In genomic region chr11:47384498-47384897, GRCh38 we compare ENCODE assay signal across 21 cellular contexts. TPM values are rescaled to one million over a fixed set of nuclear protein-coding genes. Genes with fewer than 3 reads are reported as not detected.
DNase-seq lines count a peak whose midpoint lies in the region; ATAC-seq and TF ChIP-seq lines count a peak whose summit lies in the region.
"Had no signal": no experiment of that assay in that cellular context is flagged by ENCODE, and none has a peak within 500 bp of the region (broad histone marks: within the 10 kb centered on the region; RNA-seq: fewer than 3 reads in every experiment).

No MANE protein-coding gene starts in this region.

- H3K27me3 ChIP-seq in SK-N-SH (ENCODE audit: insufficient read depth), result no peaks in the 10 kb centered on the region
- H3K27me3 ChIP-seq: BLaER1 treated with 17β-estradiol and CSF1 and Interleukin-3, amounts not matched to agents 10 nM and 100 nM had no signal

- DNase-seq in SK-N-SH (no peak), posterior vena cava (ENCODE audit: low spot score) (peak; percentile 3), NCI-H2227 (lab: John Stamatoyannopoulos, UW; ENCODE audit: unreplicated experiment) (no peak), RKO (ENCODE audit: low spot score) (no peak)
- DNase-seq: AML-193; Caco-2; Calu3; CD4-positive, alpha-beta T cell; CD8-positive, alpha-beta T cell; DMS79 treated with DMSO at 0.1 percent for 48 hours; GF-D8 had no signal

- no peak overlapping the region for H3K27ac ChIP-seq in SK-N-SH (ENCODE audit: low read depth in 2 of 2, low read length in 1 of 2)
- H3K27ac ChIP-seq: 22Rv1, A549, C4-2B had no signal

- H3K4me1 Mint-ChIP-seq in dendritic cell treated with granulocyte-macrophage colony-stimulating factor and Interleukin-4, amounts not matched to agents 40 ng/mL and 50 ng/mL, for 4 days (ENCODE audit: low read depth), result peaks cover 67% of the 10 kb centered on the region

- H2AFZ ChIP-seq in SK-N-SH (ENCODE audit: low read depth), result no peak overlapping the region

- H3K4me1 ChIP-seq in SK-N-SH (ENCODE audit: control insufficient read depth in 1 of 2, insufficient read depth in 2 of 2, low read depth in 1 of 2, low read length in 1 of 2), result no peaks in the 10 kb centered on the region
- H3K4me1 ChIP-seq: A549, Caco-2 had no signal

- TF ChIP-seq EP300 in SK-N-SH (IDR thresholded peaks at IDR 0.05; ENCODE audit: borderline replicate concordance in 1 of 2, low read depth in 1 of 2, low read length in 1 of 2), result no peak

- 75% methylated on average over 4 of the region's 4 CpGs for WGBS in SK-N-SH (ENCODE audit: low lambda C conversion rate)

- no peaks in the 10 kb centered on the region for H3K9me3 ChIP-seq in SK-N-SH
- H3K9me3 ChIP-seq: A549; BLaER1 treated with 17β-estradiol and CSF1 and Interleukin-3, amounts not matched to agents 10 nM and 100 nM; Caco-2 had no signal

- H3K27ac Mint-ChIP-seq in dendritic cell treated with granulocyte-macrophage colony-stimulating factor and Interleukin-4, amounts not matched to agents 40 ng/mL and 50 ng/mL, for 4 days, result peak overlapping the region; percentile 100
- H3K27ac Mint-ChIP-seq: B cell; CD4-positive, alpha-beta T cell; CD8-positive, alpha-beta T cell had no signal

- CTCF ChIA-PET in SK-N-SH (lab: Yijun Ruan, JAX), result no interaction called here

- H3K36me3 Mint-ChIP-seq in dendritic cell treated with granulocyte-macrophage colony-stimulating factor and Interleukin-4, amounts not matched to agents 40 ng/mL and 50 ng/mL, for 4 days (ENCODE audit: low read depth), result peaks cover 54% of the 10 kb centered on the region
- H3K36me3 Mint-ChIP-seq: CD8-positive, alpha-beta T cell had no signal

- no peaks in the 10 kb centered on the region for H3K9me2 ChIP-seq in SK-N-SH

- no peak for TF ChIP-seq CTCF in SK-N-SH (IDR thresholded peaks at IDR 0.05)

- H3K4me3 ChIP-seq in SK-N-SH (ENCODE audit: low read depth in 2 of 2, low read length in 1 of 2), result no peak overlapping the region
- H3K4me3 ChIP-seq: A549; BLaER1 treated with 17β-estradiol and CSF1 and Interleukin-3, amounts not matched to agents 10 nM and 100 nM had no signal

- POLR2A ChIA-PET in SK-N-SH (lab: Yijun Ruan, JAX), result no interaction called here

- ATAC-seq in SK-N-SH treated with all-trans-retinoic acid at 6 μM for 48 hours, result no peak
- no peak for ATAC-seq in GM18873 (IDR thresholded peaks at IDR 0.05; ENCODE audit: low FRiP score, unreplicated experiment)
- ATAC-seq: A549; CD8-positive, alpha-beta T cell had no signal

- H3K36me3 ChIP-seq in SK-N-SH (replicated peaks in 1 of 2; ENCODE audit: control insufficient read depth in 1 of 2, insufficient read depth in 2 of 2, low read length in 1 of 2), result no peaks in the 10 kb centered on the region

- intact Hi-C loops in dendritic cell treated with granulocyte-macrophage colony-stimulating factor and Interleukin-4, amounts not matched to agents 40 ng/mL and 50 ng/mL, for 4 days (cut with micrococcal nuclease), result no loop called here
- intact Hi-C loops in posterior vena cava (cut with DNase I), result no loop called here

- no peak for TF ChIP-seq RAD21 in SK-N-SH (IDR thresholded peaks at IDR 0.05; ENCODE audit: low read length)

- H3K4me2 ChIP-seq in SK-N-SH, result no peak overlapping the region
- H3K4me2 ChIP-seq: A549 had no signal

- no peak overlapping the region for H3K9ac ChIP-seq in SK-N-SH

- H3F3A ChIP-seq in SK-N-SH (replicated peaks; ENCODE audit: insufficient read depth), result no peaks in the 10 kb centered on the region

- H3K4me3 Mint-ChIP-seq in dendritic cell treated with granulocyte-macrophage colony-stimulating factor and Interleukin-4, amounts not matched to agents 40 ng/mL and 50 ng/mL, for 4 days, result no peak overlapping the region
- H3K4me3 Mint-ChIP-seq: B cell; CD4-positive, alpha-beta T cell; CD8-positive, alpha-beta T cell had no signal

- H3K9me3 Mint-ChIP-seq in dendritic cell treated with granulocyte-macrophage colony-stimulating factor and Interleukin-4, amounts not matched to agents 40 ng/mL and 50 ng/mL, for 4 days, result no peaks in the 10 kb centered on the region
- H3K9me3 Mint-ChIP-seq: CD4-positive, alpha-beta T cell; CD8-positive, alpha-beta T cell had no signal

- H3K79me2 ChIP-seq in SK-N-SH (ENCODE audit: insufficient read depth), result no peaks in the 10 kb centered on the region

- H4K20me1 ChIP-seq in SK-N-SH (ENCODE audit: insufficient read depth), result no peaks in the 10 kb centered on the region
- H4K20me1 ChIP-seq: BLaER1 treated with 17β-estradiol and CSF1 and Interleukin-3, amounts not matched to agents 10 nM and 100 nM had no signal

- H3K27me3 Mint-ChIP-seq in dendritic cell treated with granulocyte-macrophage colony-stimulating factor and Interleukin-4, amounts not matched to agents 40 ng/mL and 50 ng/mL, for 4 days, result no peaks in the 10 kb centered on the region
- H3K27me3 Mint-ChIP-seq: B cell; CD4-positive, alpha-beta T cell had no signal

TF ChIP-seq in SK-N-SH treated with all-trans-retinoic acid at 6 μM for 48 hours, 23 proteins besides CTCF, POLR2A, EP300 and RAD21:
- TF ChIP-seq OSR1 (CRISPR knock-in tag; IDR thresholded peaks at IDR 0.05) (no peak), TCF4 (CRISPR knock-in tag; IDR thresholded peaks at IDR 0.05; ENCODE audit: borderline replicate concordance) (no peak), ZNF8 (CRISPR knock-in tag; IDR thresholded peaks at IDR 0.05) (peak; percentile 65)

TF ChIP-seq in SK-N-SH, 30 proteins besides CTCF, POLR2A, EP300 and RAD21:
- TF ChIP-seq TEAD4 (IDR thresholded peaks at IDR 0.05; ENCODE audit: borderline replicate concordance, insufficient read depth) (no peak), RCOR1 (IDR thresholded peaks at IDR 0.05; ENCODE audit: low read length) (no peak), TCF12 (IDR thresholded peaks at IDR 0.05) (no peak), ELF1 (IDR thresholded peaks at IDR 0.05) (no peak)

RNA-seq across cellular contexts. Expression of gene SPI1, which starts 6.2 kb away (rescaled TPM):
- 0.19 TPM in 1 of 2 replicates, not detected in the other for polyA plus RNA-seq in SK-N-SH (2012; rRNA removed)
- polyA plus RNA-seq in SK-N-SH (2012; cell fraction: cytosol; rRNA removed), result 0.08 and 0.09 TPM in 2 replicates
- 0.06 and 0.31 TPM in 2 replicates for polyA plus RNA-seq in SK-N-SH (2012; cell fraction: nucleus; rRNA removed)
- total RNA-seq in posterior vena cava, result 10 to 100 TPM; 27.7 to 47.0 TPM
- total RNA-seq: A172, Caco-2, Calu3 had no signal
- polyA plus RNA-seq: BJ had no signal

RNA-seq across cellular contexts. Expression of gene SLC39A13, which starts 23.9 kb away (rescaled TPM):
- 65.5 and 70.7 TPM in 2 replicates for polyA plus RNA-seq in SK-N-SH (2012; rRNA removed)
- 25.2 and 42.6 TPM in 2 replicates for polyA plus RNA-seq in SK-N-SH (2012; cell fraction: cytosol; rRNA removed)
- polyA plus RNA-seq in SK-N-SH (2012; cell fraction: nucleus; rRNA removed), result 288 and 306 TPM in 2 replicates
- total RNA-seq in posterior vena cava, result 10 to 100 TPM; 96.1 to 98.1 TPM

RNA-seq across cellular contexts. Expression of gene MYBPC3, which starts 32.0 kb away (rescaled TPM):
- not detected in 2 replicates for polyA plus RNA-seq in SK-N-SH (2012; rRNA removed)
- not detected in 2 replicates for polyA plus RNA-seq in SK-N-SH (2012; cell fraction: cytosol; rRNA removed)
- not detected in 2 replicates for polyA plus RNA-seq in SK-N-SH (2012; cell fraction: nucleus; rRNA removed)
- under 1 TPM; 0.19 to 0.37 TPM for total RNA-seq in posterior vena cava
- total RNA-seq: A172; Caco-2; Calu3; CD4-positive, alpha-beta T cell; CD8-positive, alpha-beta T cell had no signal
- polyA plus RNA-seq: BJ had no signal

RNA-seq across cellular contexts. Expression of gene PSMC3, which starts 41.7 kb away (rescaled TPM):
- 184 and 191 TPM in 2 replicates for polyA plus RNA-seq in SK-N-SH (2012; rRNA removed)
- polyA plus RNA-seq in SK-N-SH (2012; cell fraction: cytosol; rRNA removed), result 204 and 247 TPM in 2 replicates
- 98.8 and 147 TPM in 2 replicates for polyA plus RNA-seq in SK-N-SH (2012; cell fraction: nucleus; rRNA removed)
- 100 to 1,000 TPM; 104 to 129 TPM for total RNA-seq in posterior vena cava
